ENCODE assay signal across 21 cellular contexts in the genomic region with DNA sequence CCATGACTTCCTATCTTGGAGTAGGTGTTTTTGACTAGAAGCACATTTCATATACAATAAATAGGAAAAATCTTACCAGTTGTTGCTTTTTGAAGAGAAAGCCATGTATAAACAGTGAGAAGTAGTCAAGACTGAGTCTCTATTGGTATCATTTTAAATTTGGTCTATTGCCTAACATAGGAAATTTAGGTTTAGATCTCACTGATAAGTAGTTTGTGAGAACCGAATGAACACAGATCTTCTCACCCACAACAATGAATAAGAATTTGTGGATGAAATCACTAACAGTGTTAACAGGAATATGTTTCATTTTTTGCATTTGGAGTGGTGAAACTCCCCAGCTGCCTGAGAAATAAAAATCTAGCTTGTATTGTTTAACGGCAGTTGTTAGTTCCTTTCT.
DNase-seq lines count a peak whose midpoint lies in the region; ATAC-seq and TF ChIP-seq lines count a peak whose summit lies in the region.
"Had no signal": no experiment of that assay in that cellular context is flagged by ENCODE, and none has a peak within 500 bp of the region (broad histone marks: within the 10 kb centered on the region; RNA-seq: fewer than 3 reads in every experiment).

No MANE protein-coding gene starts in this region.

- H2AFZ ChIP-seq in DND-41 (ENCODE audit: low read depth, low read length): no peak overlapping the region

- no peak overlapping the region for H3K4me3 Mint-ChIP-seq in central memory CD8-positive, alpha-beta T cell
- H3K4me3 Mint-ChIP-seq in immature natural killer cell: peak overlapping the region; percentile 1 to 68 (median 42)
- peak overlapping the region; percentile 28 for H3K4me3 Mint-ChIP-seq in natural killer cell
- H3K4me3 Mint-ChIP-seq: B cell; CD4-positive, alpha-beta T cell; CD8-positive, alpha-beta T cell had no signal

- no peaks in the 10 kb centered on the region for H3K36me3 ChIP-seq in DND-41 (ENCODE audit: insufficient read depth, low read length)
- H3K36me3 ChIP-seq in mesendoderm (ENCODE audit: control insufficient read depth, insufficient read depth, low read length): no peaks in the 10 kb centered on the region
- H3K36me3 ChIP-seq: BLaER1 treated with 17β-estradiol and CSF1 and Interleukin-3, amounts not matched to agents 10 nM and 100 nM had no signal

- H2BK5ac ChIP-seq in mesendoderm (ENCODE audit: low read length): no peak overlapping the region

- no peaks in the 10 kb centered on the region for H3K9me3 Mint-ChIP-seq in central memory CD8-positive, alpha-beta T cell
- H3K9me3 Mint-ChIP-seq in immature natural killer cell: no peaks in the 10 kb centered on the region
- H3K9me3 Mint-ChIP-seq in natural killer cell: no peaks in the 10 kb centered on the region
- H3K9me3 Mint-ChIP-seq: CD4-positive, alpha-beta T cell; CD8-positive, alpha-beta T cell had no signal

- H3K4me2 ChIP-seq in DND-41 (ENCODE audit: insufficient read depth, low read length) (no peak overlapping the region), mesendoderm (ENCODE audit: low read length) (no peak overlapping the region)
- H3K4me2 ChIP-seq: A549; BLaER1 treated with 17β-estradiol and CSF1 and Interleukin-3, amounts not matched to agents 10 nM and 100 nM had no signal

- intact Hi-C loops in natural killer cell (cut with micrococcal nuclease): no loop called here

- no peak overlapping the region for H2AK5ac ChIP-seq in mesendoderm (ENCODE audit: low read length)

- WGBS in mesendoderm (ENCODE audit: extremely low coverage, insufficient coverage, low lambda C conversion rate): no CpG with 5 or more reads among the region's 2 CpGs

- DNase-seq in DND-41 (no peak), immature natural killer cell (peak; percentile 6 to 17 (median 15)), natural killer cell (no peak), substantia nigra (lab: John Stamatoyannopoulos, UW) (no peak), NCI-H1930 (lab: John Stamatoyannopoulos, UW) (no peak), mesendoderm (no peak)
- no peak for DNase-seq in central memory CD8-positive, alpha-beta T cell (ENCODE audit: low spot score in 2 of 2)
- DNase-seq: AML-193; Caco-2; Calu3; CD4-positive, alpha-beta T cell; CD8-positive, alpha-beta T cell; EL; GDM1 had no signal

- H4K8ac ChIP-seq in mesendoderm (ENCODE audit: low read depth, low read length): no peak overlapping the region

- no peaks in the 10 kb centered on the region for H3K79me2 ChIP-seq in DND-41 (ENCODE audit: insufficient read depth, low read length)
- H3K79me2 ChIP-seq in mesendoderm (ENCODE audit: control insufficient read depth, insufficient read depth, low read length): no peaks in the 10 kb centered on the region

- no peaks in the 10 kb centered on the region for H3K79me1 ChIP-seq in mesendoderm (ENCODE audit: low read length)

- no peaks in the 10 kb centered on the region for H3K27me3 Mint-ChIP-seq in central memory CD8-positive, alpha-beta T cell
- H3K27me3 Mint-ChIP-seq in immature natural killer cell (ENCODE audit: low read depth in 3 of 3): peaks cover 0 to 4% (median 3%) of the 10 kb centered on the region in 3 donors
- H3K27me3 Mint-ChIP-seq in natural killer cell (ENCODE audit: low read depth in 2 of 2): no peaks in the 10 kb centered on the region
- H3K27me3 Mint-ChIP-seq: B cell; CD4-positive, alpha-beta T cell had no signal

- no peaks in the 10 kb centered on the region for H3K9me3 ChIP-seq in DND-41 (ENCODE audit: insufficient read depth, low read length, severe bottlenecking)
- H3K9me3 ChIP-seq: A549; BLaER1 treated with 17β-estradiol and CSF1 and Interleukin-3, amounts not matched to agents 10 nM and 100 nM had no signal

- no peak overlapping the region for H4K5ac ChIP-seq in mesendoderm (ENCODE audit: low read length)

- ATAC-seq in DND-41 (ENCODE audit: insufficient read depth, low read depth) (peak; percentile 59), natural killer cell (peak; percentile 29 to 77 (median 44)), GM21447 (IDR thresholded peaks at IDR 0.05; ENCODE audit: unreplicated experiment) (no peak)
- ATAC-seq in central memory CD8-positive, alpha-beta T cell (replicated peaks; ENCODE audit: extremely low read depth, poor library complexity, severe bottlenecking): peak; percentile 32
- ATAC-seq: A549; CD8-positive, alpha-beta T cell; GM12878 had no signal

- H3K56ac ChIP-seq in mesendoderm (ENCODE audit: low read length): no peak overlapping the region

- no peaks in the 10 kb centered on the region for H3K27me3 ChIP-seq in DND-41 (ENCODE audit: insufficient read depth, low read length, poor library complexity)
- H3K27me3 ChIP-seq in mesendoderm (ENCODE audit: insufficient read depth, low read length, poor library complexity): no peaks in the 10 kb centered on the region
- H3K27me3 ChIP-seq: BLaER1 treated with 17β-estradiol and CSF1 and Interleukin-3, amounts not matched to agents 10 nM and 100 nM had no signal

- H3K23ac ChIP-seq in mesendoderm (ENCODE audit: low read length): no peak overlapping the region

- H3K4me1 ChIP-seq in DND-41 (ENCODE audit: insufficient read depth, low read length) (peaks cover 14% of the 10 kb centered on the region; the same call in 1 of the 2 replicates), mesendoderm (ENCODE audit: control insufficient read depth, low read depth, low read length) (no peaks in the 10 kb centered on the region)
- H3K4me1 ChIP-seq: A549; BLaER1 treated with 17β-estradiol and CSF1 and Interleukin-3, amounts not matched to agents 10 nM and 100 nM; Caco-2 had no signal

- no peak overlapping the region for H3K4ac ChIP-seq in mesendoderm (ENCODE audit: low read depth, low read length)

- H3K4me3 ChIP-seq in DND-41 (ENCODE audit: low read depth in 1 of 2, low read length in 2 of 2) (no peak overlapping the region), mesendoderm (ENCODE audit: low read length) (no peak overlapping the region)
- H3K4me3 ChIP-seq: A549; BLaER1 treated with 17β-estradiol and CSF1 and Interleukin-3, amounts not matched to agents 10 nM and 100 nM; GM12878 had no signal

- no peaks in the 10 kb centered on the region for H3K36me3 Mint-ChIP-seq in central memory CD8-positive, alpha-beta T cell (ENCODE audit: insufficient read depth)
- H3K36me3 Mint-ChIP-seq in immature natural killer cell: peaks cover 6 to 10% (median 8%) of the 10 kb centered on the region in 3 donors
- H3K36me3 Mint-ChIP-seq in natural killer cell: peaks cover 11% of the 10 kb centered on the region

- no peak overlapping the region for H3K27ac Mint-ChIP-seq in central memory CD8-positive, alpha-beta T cell (ENCODE audit: low read depth)
- H3K27ac Mint-ChIP-seq in immature natural killer cell (peak overlapping the region; percentile 14 to 63 (median 49)), natural killer cell (peak overlapping the region; percentile 54 to 60)
- H3K27ac Mint-ChIP-seq: B cell; CD4-positive, alpha-beta T cell; CD8-positive, alpha-beta T cell had no signal

- H2BK120ac ChIP-seq in mesendoderm (ENCODE audit: low read depth, low read length): no peak overlapping the region

- TF ChIP-seq CTCF in DND-41 (IDR thresholded peaks at IDR 0.05; ENCODE audit: borderline replicate concordance, extremely low read depth, low read length, poor library complexity, severe bottlenecking): no peak
- TF ChIP-seq CTCF in natural killer cell (IDR thresholded peaks at IDR 0.05): no peak

- no peak overlapping the region for H3K18ac ChIP-seq in mesendoderm (ENCODE audit: low read length)

- no peaks in the 10 kb centered on the region for H3K4me1 Mint-ChIP-seq in central memory CD8-positive, alpha-beta T cell
- H3K4me1 Mint-ChIP-seq in immature natural killer cell (peaks cover 24 to 28% of the 10 kb centered on the region in 2 donors), natural killer cell (peaks cover 19% of the 10 kb centered on the region in 2 donors)
- H3K4me1 Mint-ChIP-seq: B cell had no signal

- H2BK15ac ChIP-seq in mesendoderm (replicated peaks; ENCODE audit: low read depth): no peak overlapping the region

- H3K27ac ChIP-seq in DND-41 (ENCODE audit: low read length): no peak overlapping the region
- H3K27ac ChIP-seq in substantia nigra (ENCODE audit: low read depth, low read length, poor library complexity, severe bottlenecking): no peak overlapping the region
- no peak overlapping the region for H3K27ac ChIP-seq in mesendoderm (ENCODE audit: low read depth, low read length)
- H3K27ac ChIP-seq: 22Rv1; A549; BLaER1 treated with 17β-estradiol and CSF1 and Interleukin-3, amounts not matched to agents 10 nM and 100 nM; C4-2B had no signal

- H4K20me1 ChIP-seq in DND-41 (ENCODE audit: insufficient read depth, low read length): no peaks in the 10 kb centered on the region
- H4K20me1 ChIP-seq: BLaER1 treated with 17β-estradiol and CSF1 and Interleukin-3, amounts not matched to agents 10 nM and 100 nM had no signal

- H3K9ac ChIP-seq in DND-41 (ENCODE audit: low read depth, low read length) (no peak overlapping the region), mesendoderm (ENCODE audit: low read length) (no peak overlapping the region)
- H3K9ac ChIP-seq: BLaER1 treated with 17β-estradiol and CSF1 and Interleukin-3, amounts not matched to agents 10 nM and 100 nM had no signal

Comparison
In these comparisons a context has a peak if more than half of its experiments do, and no peak if none do; other contexts are left out.
1. DNase-seq: peak in immature natural killer cell (3 of 3); none in DND-41 (single experiment), central memory CD8-positive, alpha-beta T cell (0 of 2), natural killer cell (single experiment), substantia nigra (0 of 49), NCI-H1930 (0 of 2) and mesendoderm (single experiment).